8 cellular contexts compared by ENCODE assay signal in genomic region chr14:95156765-95157194, GRCh38. TPM values are rescaled to one million over a fixed set of nuclear protein-coding genes. Genes with fewer than 3 reads are reported as not detected.
DNase-seq lines count a peak whose midpoint lies in the region; ATAC-seq and TF ChIP-seq lines count a peak whose summit lies in the region.

No MANE protein-coding gene starts in this region.

- H3K27ac ChIP-seq in duodenal mucosa (ENCODE audit: low read depth, low read length) = peak overlapping the region; percentile 86
- no peak overlapping the region for H3K27ac ChIP-seq in mesenchymal stem cell (ENCODE audit: low read length, poor library complexity, severe bottlenecking)

- H3K9me3 ChIP-seq in duodenal mucosa (ENCODE audit: control insufficient read depth in 1 of 2, low read length in 2 of 2) (no peaks in the 10 kb centered on the region), mesenchymal stem cell (ENCODE audit: control insufficient read depth, low read length) (no peaks in the 10 kb centered on the region)

- H3K79me1 ChIP-seq in mesenchymal stem cell (replicated peaks; ENCODE audit: low read length, poor library complexity, severe bottlenecking) = peaks cover 10% of the 10 kb centered on the region

- H3K4me1 ChIP-seq in duodenal mucosa (ENCODE audit: control insufficient read depth in 1 of 2, insufficient read depth in 2 of 2, low read length in 2 of 2) = peaks cover 29 to 35% of the 10 kb centered on the region in 2 donors
- H3K4me1 ChIP-seq in mesenchymal stem cell (ENCODE audit: control insufficient read depth, insufficient read depth, low read depth, low read length) = peaks cover 6% of the 10 kb centered on the region

- peak overlapping the region; percentile 82 to 90 for H3K4me3 ChIP-seq in duodenal mucosa (ENCODE audit: low read depth in 1 of 2, low read length in 2 of 2)
- peak overlapping the region; percentile 81 to 91 for H3K4me3 ChIP-seq in mesenchymal stem cell (ENCODE audit: insufficient read depth in 1 of 2, low read depth in 1 of 2, low read length in 2 of 2)

- H3K23ac ChIP-seq in mesenchymal stem cell (ENCODE audit: low read length in 2 of 2) = peak overlapping the region in 1 of 2 experiments; percentile 29

- H3K4me2 ChIP-seq in mesenchymal stem cell (ENCODE audit: low read length, poor library complexity, severe bottlenecking) = peak overlapping the region; percentile 85

- H3K4me3 Mint-ChIP-seq in CD14-positive monocyte = peak overlapping the region; percentile 84 to 92

- H2AFZ ChIP-seq in mesenchymal stem cell (ENCODE audit: low read depth, low read length) = peak overlapping the region; percentile 99

- H3K36me3 ChIP-seq in duodenal mucosa (ENCODE audit: control insufficient read depth in 1 of 2, insufficient read depth in 2 of 2, low read length in 2 of 2) (no peaks in the 10 kb centered on the region), mesenchymal stem cell (ENCODE audit: control insufficient read depth in 1 of 2, insufficient read depth in 2 of 2, low read depth in 1 of 2, low read length in 2 of 2) (no peaks in the 10 kb centered on the region)

- H2BK5ac ChIP-seq in mesenchymal stem cell (ENCODE audit: low read depth, low read length, poor library complexity, severe bottlenecking) = peak overlapping the region; percentile 91

- H3K4ac ChIP-seq in mesenchymal stem cell (ENCODE audit: low read depth in 1 of 2, low read length in 2 of 2) = peak overlapping the region; percentile 87 to 99

- WGBS in mesenchymal stem cell = 0% methylated on average over 29 of the region's 61 CpGs

- H2BK120ac ChIP-seq in mesenchymal stem cell (ENCODE audit: low read depth, low read length) = peak overlapping the region; percentile 88

- peak overlapping the region; percentile 63 to 73 for H3K9ac ChIP-seq in duodenal mucosa (ENCODE audit: low read depth in 1 of 2, low read length in 2 of 2)
- peak overlapping the region; percentile 98 for H3K9ac ChIP-seq in mesenchymal stem cell (ENCODE audit: low read length)

- no peaks in the 10 kb centered on the region for H3K9me3 Mint-ChIP-seq in CD14-positive monocyte

- peaks cover 2 to 6% of the 10 kb centered on the region in 2 donors for H3K36me3 Mint-ChIP-seq in CD14-positive monocyte

- TF ChIP-seq CTCF in CD14-positive monocyte (IDR thresholded peaks at IDR 0.05) = no peak

- peak overlapping the region in 1 of 2 experiments; percentile 39 for H2BK12ac ChIP-seq in mesenchymal stem cell (ENCODE audit: low read length in 2 of 2)

- peak overlapping the region in 6 of 7 donors; percentile 75 to 91 (median 88) for H3K27ac Mint-ChIP-seq in CD14-positive monocyte

- H2AK5ac ChIP-seq in mesenchymal stem cell (ENCODE audit: low read length, severe bottlenecking) = no peak overlapping the region

- H3K4me1 Mint-ChIP-seq in CD14-positive monocyte = peaks cover 59% of the 10 kb centered on the region

- peak overlapping the region; percentile 0 to 94 for H3K18ac ChIP-seq in mesenchymal stem cell (ENCODE audit: low read depth in 1 of 2, low read length in 2 of 2)

- H3K27me3 ChIP-seq in duodenal mucosa (ENCODE audit: control insufficient read depth in 1 of 2, insufficient read depth in 2 of 2, low read length in 2 of 2) = no peaks in the 10 kb centered on the region
- no peaks in the 10 kb centered on the region for H3K27me3 ChIP-seq in mesenchymal stem cell (ENCODE audit: control insufficient read depth in 1 of 2, insufficient read depth in 1 of 2, low read length in 2 of 2)

- DNase-seq in CD14-positive monocyte (ENCODE audit: low spot score) (peak; percentile 50), mesenchymal stem cell (no peak), SKM-1 treated with dmso at 0.1 percent for 144 hours (lab: John Stamatoyannopoulos, UW; ENCODE audit: unreplicated experiment) (no peak)
- peak; percentile 11 for DNase-seq in stimulated activated CD8-positive, alpha-beta memory T cell treated with anti-CD3 and anti-CD28 coated beads, Interleukin-7, amount 100 ng/mL, for 24 hours (ENCODE audit: low read depth)

- H4K91ac ChIP-seq in mesenchymal stem cell (ENCODE audit: low read length) = peak overlapping the region; percentile 91

- ATAC-seq in GM19468 (IDR thresholded peaks at IDR 0.05; ENCODE audit: extremely low read depth, unreplicated experiment) = peak; percentile 13
- peak; percentile 30 for ATAC-seq in HG03565 (IDR thresholded peaks at IDR 0.05; ENCODE audit: unreplicated experiment)
- peak; percentile 25 to 31 for ATAC-seq in activated CD4-positive, CD25-positive, alpha-beta regulatory T cell treated with anti-CD3 and anti-CD28 coated beads, Interleukin-2, amount 50 U/mL, for 24 hours

- peaks cover 0 to 3% (median 0%) of the 10 kb centered on the region in 3 donors for H3K27me3 Mint-ChIP-seq in CD14-positive monocyte (ENCODE audit: low read depth in 3 of 3)

- peak overlapping the region; percentile 62 to 91 for H3K14ac ChIP-seq in mesenchymal stem cell (ENCODE audit: low read length in 2 of 2)

- peak overlapping the region; percentile 19 for H2BK15ac ChIP-seq in mesenchymal stem cell (ENCODE audit: low read depth, poor library complexity, severe bottlenecking)

- intact Hi-C loops in CD14-positive monocyte (cut with micrococcal nuclease) = loop anchor here in 1 of 2 donors (2.0 to 10.0 kb wide), 2 partner anchors 14 to 358 kb away; partner anchors contain the start of gene SYNE3

- H4K8ac ChIP-seq in mesenchymal stem cell (ENCODE audit: low read length) = peak overlapping the region; percentile 96

RNA-seq across cellular contexts. Expression of gene DICER1, which starts 0.5 kb away (rescaled TPM):
- 10 to 100 TPM; 26.5 to 38.4 TPM for polyA plus RNA-seq in CD14-positive monocyte
- 68.9 TPM for polyA plus RNA-seq in mesenchymal stem cell (2013, experiment 1 of 2)
- 65.7 TPM for polyA plus RNA-seq in mesenchymal stem cell (2013, experiment 2 of 2)

Comparison
In these comparisons a context has a peak if more than half of its experiments do, and no peak if none do; other contexts are left out.
1. DNase-seq: peak in CD14-positive monocyte (single experiment) and stimulated activated CD8-positive, alpha-beta memory T cell treated with anti-CD3 and anti-CD28 coated beads, Interleukin-7, amount 100 ng/mL, for 24 hours (single experiment); none in mesenchymal stem cell (single experiment) and SKM-1 treated with dmso at 0.1 percent for 144 hours (single experiment).
2. Peak in every context shown above with its lines, with median percentiles within 50 percentile points of each other: ATAC-seq.